19 cellular contexts compared by ENCODE assay signal in the genomic region with DNA sequence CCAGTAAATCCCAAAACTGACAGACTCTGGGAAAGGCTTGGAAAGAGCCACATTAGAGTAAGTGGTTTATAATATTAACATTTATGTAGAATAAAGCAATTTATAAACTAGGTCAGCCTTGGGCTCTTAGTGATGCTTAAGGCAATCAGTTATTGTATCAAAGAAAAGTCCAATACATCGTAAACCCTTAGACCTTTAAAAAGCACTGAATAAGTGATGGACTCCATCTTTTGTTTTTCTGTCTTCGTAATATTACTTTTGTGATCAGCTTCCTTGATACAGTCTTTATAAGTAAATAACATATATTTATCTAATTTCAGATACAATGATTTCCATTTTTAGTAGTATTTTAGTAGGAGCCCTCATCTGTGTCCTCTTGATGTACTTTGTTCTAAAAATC.
"Had no signal": no experiment of that assay in that cellular context is flagged by ENCODE, and none has a peak within 500 bp of the region (broad histone marks: within the 10 kb centered on the region; RNA-seq: fewer than 3 reads in every experiment).

No MANE protein-coding gene starts in this region.

- DNase-seq: colonic mucosa; cortex of kidney; dermis blood vessel endothelial cell; dorsolateral prefrontal cortex; effector CD4-positive, alpha-beta T cell; effector CD8-positive, alpha-beta T cell; effector memory CD4-positive, alpha-beta T cell; effector memory CD8-positive, alpha-beta T cell; endodermal cell; erythroblast; esophagus squamous epithelium; foreskin fibroblast; foreskin keratinocyte; foreskin melanocyte; gastrocnemius medialis; glutamatergic neuron; head of caudate nucleus; heart left ventricle; heart right ventricle had no signal
